Comparison of ENCODE assay signal across 1 cellular context in the genomic region with DNA sequence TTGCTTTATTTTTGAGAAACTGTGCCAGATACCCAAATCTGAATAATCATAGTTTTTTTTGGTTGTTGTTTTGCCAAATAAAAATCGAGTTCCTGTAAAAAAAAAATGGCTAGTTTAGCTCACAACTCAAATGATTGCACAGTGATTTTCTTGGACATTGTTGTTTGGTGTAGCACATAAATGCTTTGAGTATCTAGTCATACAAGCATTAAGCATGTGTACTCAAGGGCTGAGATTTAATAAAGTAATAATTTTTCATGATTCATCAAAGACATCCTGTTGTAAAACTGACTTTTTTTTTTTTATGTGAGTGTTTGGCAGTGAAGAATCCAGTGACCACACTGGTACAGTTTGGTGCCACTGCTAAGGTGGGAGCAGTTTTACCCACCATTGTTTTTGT.
A peak's percentile ranks its signal among the peaks of the same experiment; 100 is the strongest.
TF ChIP-seq lines count a peak whose summit lies in the region.

No MANE protein-coding gene starts in this region.

TF ChIP-seq in endothelial cell of umbilical vein, 7 proteins besides CTCF, POLR2A, EP300 and RAD21:
- TF ChIP-seq JUN (IDR thresholded peaks at IDR 0.05; ENCODE audit: borderline replicate concordance, insufficient read depth, insufficient read length, low read depth) = no peak
- TF ChIP-seq MYC (IDR thresholded peaks at IDR 0.05; ENCODE audit: low read depth, low read length) = no peak
- TF ChIP-seq FOS (IDR thresholded peaks at IDR 0.05; ENCODE audit: borderline replicate concordance, insufficient read depth, low read length) = peak; percentile 8
- TF ChIP-seq EZH2 (IDR thresholded peaks at IDR 0.05; ENCODE audit: borderline replicate concordance, low read depth, low read length, severe bottlenecking) = no peak
- no peak for TF ChIP-seq POLR2AphosphoS5 (IDR thresholded peaks at IDR 0.05; ENCODE audit: insufficient read depth, low read depth, low read length)
- TF ChIP-seq GATA2 (IDR thresholded peaks at IDR 0.05; ENCODE audit: insufficient read depth, insufficient read length, low read depth, low read length) = no peak
TF ChIP-seq in endothelial cell of umbilical vein: peak in this region for 1.
